Comparison of ENCODE assay signal across 14 cellular contexts in genomic region chr1:111190931-111191451, GRCh38. TPM values are rescaled to one million over a fixed set of nuclear protein-coding genes. Genes with fewer than 3 reads are reported as not detected.
A peak's percentile ranks its signal among the peaks of the same experiment; 100 is the strongest.
DNase-seq lines count a peak whose midpoint lies in the region; ATAC-seq and TF ChIP-seq lines count a peak whose summit lies in the region.
"Had no signal": no experiment of that assay in that cellular context is flagged by ENCODE, and none has a peak within 500 bp of the region (broad histone marks: within the 10 kb centered on the region; RNA-seq: fewer than 3 reads in every experiment).

No MANE protein-coding gene starts in this region.

- H2BK15ac ChIP-seq in IMR-90 (ENCODE audit: low read depth, low read length), result peak overlapping the region; percentile 41; the same call in 2 of the 3 replicates

- H3K9me3 Mint-ChIP-seq in CD14-positive monocyte (no peaks in the 10 kb centered on the region), naive B cell (peaks cover 0 to 2% (median 0%) of the 10 kb centered on the region in 7 donors)
- H3K9me3 Mint-ChIP-seq: neural crest cell had no signal

- no peak overlapping the region for H3K4me3 Mint-ChIP-seq in CD14-positive monocyte
- H3K4me3 Mint-ChIP-seq in naive B cell, result peak overlapping the region in 1 of 8 donors; percentile 14
- H3K4me3 Mint-ChIP-seq: neural crest cell had no signal

- peak overlapping the region; percentile 76 for H3K18ac ChIP-seq in IMR-90 (ENCODE audit: low read depth, low read length)

- H3K79me1 ChIP-seq in IMR-90 (ENCODE audit: low read depth in 1 of 2, low read length in 2 of 2), result 0 out of 4 replicates have a peak, but pooled peaks cover 0 to 5% of the 10 kb centered on the region in 2 experiments

- H3K27me3 Mint-ChIP-seq in CD14-positive monocyte (ENCODE audit: low read depth in 3 of 3) (no peaks in the 10 kb centered on the region), naive B cell (no peaks in the 10 kb centered on the region)

- peak overlapping the region; percentile 89 for H3K27ac ChIP-seq in IMR-90 (ENCODE audit: insufficient read depth, low read length)
- H3K27ac ChIP-seq: SJCRH30 had no signal

- no peak for TF ChIP-seq CTCF in CD14-positive monocyte (IDR thresholded peaks at IDR 0.05)
- TF ChIP-seq CTCF in IMR-90 (conservative IDR thresholded peaks at IDR 0.05; ENCODE audit: low read depth, low read length), result no peak
- TF ChIP-seq CTCF in choroid plexus epithelial cell (conservative IDR thresholded peaks at IDR 0.05; ENCODE audit: low read depth, low read length), result no peak

- dilution Hi-C loops in IMR-90 (cut with HindIII; ENCODE audit: low sequenced_read_pairs, unreplicated experiment), result no loop called here

- peak; percentile 58 for ATAC-seq in IMR-90 (ENCODE audit: low read depth)
- ATAC-seq in naive B cell (ENCODE audit: low read depth in 2 of 2), result no peak
- ATAC-seq in GM21619 (IDR thresholded peaks at IDR 0.05; ENCODE audit: unreplicated experiment), result no peak

- peak overlapping the region; percentile 39; the same call in 1 of the 2 replicates for H3K14ac ChIP-seq in IMR-90 (replicated peaks; ENCODE audit: low read depth, low read length)

- CTCF ChIA-PET in IMR-90 (lab: Yijun Ruan, JAX), result interaction anchor here (1.0 kb wide), 1 partner anchor 8 kb away, joined by 4 read pairs; no protein-coding TSS in a partner anchor

- H3K4ac ChIP-seq in IMR-90 (ENCODE audit: low read depth, low read length), result peak overlapping the region; percentile 39

- peak overlapping the region in 5 of 7 donors; percentile 1 to 92 (median 63) for H3K27ac Mint-ChIP-seq in CD14-positive monocyte
- H3K27ac Mint-ChIP-seq in naive B cell, result peak overlapping the region; percentile 50 to 84 (median 76)

- peaks cover 20% of the 10 kb centered on the region for H3K9me1 ChIP-seq in IMR-90 (ENCODE audit: insufficient read depth, low read length)

- intact Hi-C loops in CD14-positive monocyte (cut with micrococcal nuclease) (loop anchor here in 1 of 2 donors (5.0 kb wide), 1 partner anchor 49 kb away; the partner anchor contains the start of genes CEPT1 and DRAM2), IMR-90 (cut with micrococcal nuclease) (loop anchor here (2.0 kb wide), 1 partner anchor 50 kb away; the partner anchor contains the start of genes CEPT1 and DRAM2)

- H3K36me3 Mint-ChIP-seq in CD14-positive monocyte (peaks cover 80 to 85% of the 10 kb centered on the region in 2 donors), naive B cell (peaks cover 60 to 65% of the 10 kb centered on the region in 2 donors)

- H4K5ac ChIP-seq in IMR-90 (ENCODE audit: low read depth, low read length), result peak overlapping the region; percentile 79

- H4K8ac ChIP-seq in IMR-90 (ENCODE audit: low read depth in 2 of 2, low read length in 2 of 2), result peak overlapping the region; percentile 2 to 60; a peak in 3 of 4 replicates

- peak overlapping the region; percentile 56 for H3K4me2 ChIP-seq in IMR-90 (ENCODE audit: low read depth, low read length)

- H3K4me1 Mint-ChIP-seq in CD14-positive monocyte, result peaks cover 54% of the 10 kb centered on the region
- H3K4me1 Mint-ChIP-seq in naive B cell, result peaks cover 58 to 70% (median 70%) of the 10 kb centered on the region in 3 donors
- H3K4me1 Mint-ChIP-seq: neural crest cell had no signal

- WGBS in IMR-90 (ENCODE audit: extremely low coverage in 2 of 2, insufficient read length in 1 of 2), 2 experiments, result no CpG with 5 or more reads among the region's 2 CpGs

- DNase-seq in CD14-positive monocyte (ENCODE audit: low spot score) (no peak), IMR-90 (peak; percentile 61), choroid plexus epithelial cell (ENCODE audit: low read depth) (peak; percentile 17), naive B cell (no peak), SW 1271 (lab: John Stamatoyannopoulos, UW) (no peak), HUDEP-2 (lab: John Stamatoyannopoulos, UW; ENCODE audit: unreplicated experiment in 76 of 76) (no peak), DMS53 treated with DMSO at 0.1 percent for 48 hours (lab: John Stamatoyannopoulos, UW; ENCODE audit: unreplicated experiment) (no peak)
- DNase-seq: activated T-cell treated with anti-CD3 and anti-CD28 coated beads, Interleukin-2, amount 50 U/mL, for 1 hour; DMS79 treated with DMSO at 0.1 percent for 48 hours; NCI-H1417 treated with DMSO at 0.1 percent for 48 hours; SJCRH30 had no signal

- TF ChIP-seq RAD21 in IMR-90 (IDR thresholded peaks at IDR 0.05; ENCODE audit: low read length), result no peak

- H3K4me3 ChIP-seq in IMR-90 (ENCODE audit: insufficient read depth, low read depth, low read length) (no peak overlapping the region), choroid plexus epithelial cell (ENCODE audit: low read depth, low read length) (no peak overlapping the region)
- H3K4me3 ChIP-seq: SJCRH30 had no signal

- H2AK5ac ChIP-seq in IMR-90 (ENCODE audit: low read depth, low read length), result peak overlapping the region; percentile 44; the same call in 1 of the 2 replicates

- H3K56ac ChIP-seq in IMR-90 (ENCODE audit: extremely low read depth, insufficient read depth, low read length), result peak overlapping the region; percentile 68; the same call in 1 of the 2 replicates

- H2BK5ac ChIP-seq in IMR-90 (ENCODE audit: low read depth, low read length, poor library complexity, severe bottlenecking), result peak overlapping the region; percentile 90

- BruUV-seq in IMR-90 (replicated peaks; lab: Mats Ljungman, UMichigan), result no TSS peak

- peak overlapping the region; percentile 39; the same call in 1 of the 2 replicates for H3K23ac ChIP-seq in IMR-90 (ENCODE audit: low read depth, low read length)

- peak overlapping the region; percentile 91; the same call in 1 of the 2 replicates for H2BK20ac ChIP-seq in IMR-90 (ENCODE audit: low read depth, low read length)

- H3K27me3 ChIP-seq in IMR-90 (ENCODE audit: control insufficient read depth, insufficient read depth, low read length), result no peaks in the 10 kb centered on the region
- H3K27me3 ChIP-seq: SJCRH30 had no signal

- no peak overlapping the region for H2AK9ac ChIP-seq in IMR-90 (replicated peaks; ENCODE audit: low read depth, low read length, poor library complexity)

- no peaks in the 10 kb centered on the region for H3K9me3 ChIP-seq in IMR-90 (ENCODE audit: control insufficient read depth, insufficient read depth, low read length)
- H3K9me3 ChIP-seq: SJCRH30 had no signal

- peaks cover 10% of the 10 kb centered on the region for H3K36me3 ChIP-seq in IMR-90 (ENCODE audit: control insufficient read depth, insufficient read depth, low read length)

- in situ Hi-C loops in IMR-90 (cut with MboI; ENCODE audit: low sequenced_read_pairs), result no loop called here

- no peak for TF ChIP-seq POLR2A in IMR-90 (IDR thresholded peaks at IDR 0.05; ENCODE audit: low read depth, low read length)

- H3K9ac ChIP-seq in IMR-90 (ENCODE audit: low read depth, low read length), result no peak overlapping the region

- peak overlapping the region; percentile 28 for H2AFZ ChIP-seq in IMR-90 (replicated peaks; ENCODE audit: low read length, poor library complexity)

- peak overlapping the region; percentile 84 for H2BK120ac ChIP-seq in IMR-90 (ENCODE audit: low read depth, low read length)

- peaks cover 35% of the 10 kb centered on the region for H3K4me1 ChIP-seq in IMR-90 (ENCODE audit: control insufficient read depth, insufficient read depth, low read length)
- H3K4me1 ChIP-seq: SJCRH30 had no signal

- no peaks in the 10 kb centered on the region for H4K20me1 ChIP-seq in IMR-90 (ENCODE audit: insufficient read depth, low read length)

- H4K91ac ChIP-seq in IMR-90 (ENCODE audit: insufficient read depth, low read depth, low read length), result peak overlapping the region; percentile 72

- POLR2A ChIA-PET in IMR-90 (lab: Charles Lee; ENCODE audit: unreplicated experiment), result no interaction called here

TF ChIP-seq in IMR-90, 13 proteins besides CTCF, POLR2A, EP300 and RAD21 (continues in another document):
- TF ChIP-seq CEBPB (IDR thresholded peaks at IDR 0.05; ENCODE audit: low read depth, low read length), result no peak
- no peak for TF ChIP-seq BHLHE40 (IDR thresholded peaks at IDR 0.05; ENCODE audit: low read depth, low read length)
- no peak for TF ChIP-seq NFE2L2 (IDR thresholded peaks at IDR 0.05; ENCODE audit: low read depth, low read length)
- TF ChIP-seq FOS (IDR thresholded peaks at IDR 0.05; ENCODE audit: low read depth, low read length), result no peak
- TF ChIP-seq MXI1 (IDR thresholded peaks at IDR 0.05; ENCODE audit: borderline replicate concordance, low read depth, low read length), result no peak

RNA-seq across cellular contexts. Expression of gene DENND2D, which starts 9.5 kb away (rescaled TPM):
- polyA plus RNA-seq in CD14-positive monocyte (10 to 100 TPM; 22.4 to 24.0 TPM), IMR-90 (2012; rRNA removed) (0.72 and 0.86 TPM in 2 replicates), naive B cell (ENCODE audit: low read depth in 6 of 6) (100 to 1,000 TPM in 2 of 6 donors, 10 to 100 TPM in 4; 60.2 to 124 (median 82.6) TPM)
- total RNA-seq in IMR-90 (2012; rRNA removed), result 0.83 and 0.90 TPM in 2 replicates
- polyA plus RNA-seq in IMR-90 (2012; cell fraction: cytosol; rRNA removed), result 0.70 and 0.77 TPM in 2 replicates
- 0.60 and 1.7 TPM in 2 replicates for polyA plus RNA-seq in IMR-90 (2012; cell fraction: nucleus; rRNA removed; ENCODE audit: low replicate concordance)
- total RNA-seq: neural crest cell, SJCRH30 had no signal

RNA-seq across cellular contexts. Expression of gene CHI3L2, which starts 36.5 kb away (rescaled TPM):
- polyA plus RNA-seq in CD14-positive monocyte (1 to 10 TPM; 1.4 to 9.9 TPM), IMR-90 (2012; rRNA removed) (0.19 and 0.39 TPM in 2 replicates), naive B cell (ENCODE audit: low read depth in 6 of 6) (100 to 1,000 TPM in 4 of 6 donors, 10 to 100 TPM in 2; 42.6 to 239 (median 159) TPM)
- 0.18 TPM in 1 of 2 replicates, not detected in the other for total RNA-seq in IMR-90 (2012; rRNA removed)
- 0.34 and 0.39 TPM in 2 replicates for polyA plus RNA-seq in IMR-90 (2012; cell fraction: cytosol; rRNA removed)
- 0.15 and 0.24 TPM in 2 replicates for polyA plus RNA-seq in IMR-90 (2012; cell fraction: nucleus; rRNA removed; ENCODE audit: low replicate concordance)
- total RNA-seq: endothelial cell of umbilical vein, neural crest cell had no signal
- polyA plus RNA-seq: endothelial cell of umbilical vein had no signal

RNA-seq across cellular contexts. Expression of gene CEPT1, which starts 51.0 kb away (rescaled TPM):
- polyA plus RNA-seq in CD14-positive monocyte (10 to 100 TPM; 20.8 to 26.9 TPM), IMR-90 (2012; rRNA removed) (10.3 and 13.3 TPM in 2 replicates), naive B cell (ENCODE audit: low read depth in 6 of 6) (10 to 100 TPM; 52.0 to 76.1 (median 65.8) TPM)
- 27.4 and 42.8 TPM in 2 replicates for total RNA-seq in IMR-90 (2012; rRNA removed)
- 1.7 and 2.0 TPM in 2 replicates for polyA plus RNA-seq in IMR-90 (2012; cell fraction: cytosol; rRNA removed)
- 4.0 and 30.8 TPM in 2 replicates for polyA plus RNA-seq in IMR-90 (2012; cell fraction: nucleus; rRNA removed; ENCODE audit: low replicate concordance)

RNA-seq across cellular contexts. Expression of gene DRAM2, which starts 51.1 kb away (rescaled TPM):
- 100 to 1,000 TPM; 190 to 204 TPM for polyA plus RNA-seq in CD14-positive monocyte
- total RNA-seq in IMR-90 (2012; rRNA removed), result 66.3 and 71.9 TPM in 2 replicates
- 25.2 and 31.4 TPM in 2 replicates for polyA plus RNA-seq in IMR-90 (2012; rRNA removed)
- 7.7 and 15.0 TPM in 2 replicates for polyA plus RNA-seq in IMR-90 (2012; cell fraction: cytosol; rRNA removed)
- polyA plus RNA-seq in IMR-90 (2012; cell fraction: nucleus; rRNA removed; ENCODE audit: low replicate concordance), result 3.3 and 30.7 TPM in 2 replicates
- 100 to 1,000 TPM; 266 to 365 (median 332) TPM for polyA plus RNA-seq in naive B cell (ENCODE audit: low read depth in 6 of 6)

Comparison
In these comparisons a context has a peak if more than half of its experiments do, and no peak if none do; other contexts are left out.
1. DNase-seq: peak in IMR-90 (single experiment) and choroid plexus epithelial cell (single experiment); none in CD14-positive monocyte (single experiment), naive B cell (single experiment), SW 1271 (0 of 2), HUDEP-2 (0 of 76) and DMS53 treated with DMSO at 0.1 percent for 48 hours (single experiment).
2. RNA of gene DENND2D, which starts 9.5 kb away (polyA plus RNA-seq): 60.2 to 124 TPM in naive B cell and 22.4 to 24.0 TPM in CD14-positive monocyte; 0.60 to 1.7 TPM in IMR-90; every median in the first group is over 4 times any median in the second.